35 cellular contexts compared by ENCODE assay signal in the genomic region with DNA sequence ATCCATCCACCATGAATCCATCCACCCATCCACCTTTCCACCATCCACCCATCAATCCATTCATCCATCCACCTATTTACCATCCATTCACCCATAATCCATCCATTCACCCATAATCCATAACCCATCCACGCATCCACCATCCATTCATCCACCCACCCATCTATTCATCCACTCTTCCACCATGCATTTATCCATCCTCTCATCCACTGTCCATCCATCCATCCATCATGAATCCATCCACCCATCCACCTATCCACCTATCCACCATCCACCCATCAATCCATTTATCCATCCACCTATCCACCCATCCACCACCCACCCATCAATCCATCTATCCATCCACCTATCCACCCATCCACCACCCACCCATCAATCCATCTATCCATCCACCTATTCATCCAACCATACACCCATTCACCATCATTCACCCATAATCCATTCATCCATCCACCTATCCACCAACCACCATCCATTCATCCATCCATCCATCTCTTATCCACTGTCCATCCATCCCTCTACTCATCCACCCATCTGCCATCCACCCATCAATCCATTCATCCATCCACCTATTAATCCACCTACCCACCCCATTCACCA.
A peak's percentile ranks its signal among the peaks of the same experiment; 100 is the strongest.
DNase-seq lines count a peak whose midpoint lies in the region; ATAC-seq, FAIRE-seq and TF ChIP-seq lines count a peak whose summit lies in the region.
"Had no signal": no experiment of that assay in that cellular context is flagged by ENCODE, and none has a peak within 500 bp of the region (broad histone marks: within the 10 kb centered on the region; RNA-seq: fewer than 3 reads in every experiment).

No MANE protein-coding gene starts in this region.

- dilution Hi-C loops in IMR-90 (cut with HindIII; ENCODE audit: low sequenced_read_pairs, unreplicated experiment), result no loop called here

- POLR2A ChIA-PET in HEK293 (lab: Yijun Ruan, JAX) (no interaction called here), IMR-90 (lab: Charles Lee; ENCODE audit: unreplicated experiment) (no interaction called here), H1 (lab: Charles Lee; ENCODE audit: partially characterized antibody) (no interaction called here)

- peak; percentile 26 for FAIRE-seq in HTR-8/SVneo (lab: Jason Lieb, UNC)
- FAIRE-seq in H1 (lab: Jason Lieb, UNC), result no peak
- FAIRE-seq: A204.1, A549, D721Med had no signal

- no peak overlapping the region for H3K27ac ChIP-seq in HEK293 (ENCODE audit: extremely low read depth, low read depth, low read length)
- H3K27ac ChIP-seq in IMR-90 (ENCODE audit: insufficient read depth, low read length), result no peak overlapping the region
- no peak overlapping the region for H3K27ac ChIP-seq in H1 (ENCODE audit: low read depth, low read length)
- H3K27ac ChIP-seq: 22Rv1; A549; BLaER1 treated with 17β-estradiol and CSF1 and Interleukin-3, amounts not matched to agents 10 nM and 100 nM; C4-2B had no signal

- no peaks in the 10 kb centered on the region for H3K79me2 ChIP-seq in H1 (ENCODE audit: control insufficient read depth in 1 of 2, insufficient read depth in 2 of 2, low read length in 2 of 2)

- no TSS peak for BruUV-seq in IMR-90 (replicated peaks; lab: Mats Ljungman, UMichigan)

- H3K27me3 ChIP-seq in IMR-90 (ENCODE audit: control insufficient read depth, insufficient read depth, low read length), result peaks cover 29% of the 10 kb centered on the region
- no peaks in the 10 kb centered on the region; a peak in 1 of 7 replicates for H3K27me3 ChIP-seq in H1 (replicated peaks in 1 of 4; ENCODE audit: control insufficient read depth in 3 of 4, extremely low read depth in 1 of 4, insufficient read depth in 3 of 4, low read length in 3 of 4)
- H3K27me3 ChIP-seq: BE2C; BLaER1; BLaER1 treated with 17β-estradiol and CSF1 and Interleukin-3, amounts not matched to agents 10 nM and 100 nM had no signal

- no peak overlapping the region for H4K8ac ChIP-seq in IMR-90 (ENCODE audit: low read depth in 2 of 2, low read length in 2 of 2)
- no peak overlapping the region for H4K8ac ChIP-seq in H1 (ENCODE audit: extremely low read depth, insufficient read depth, low read length)

- TF ChIP-seq POLR2A in IMR-90 (IDR thresholded peaks at IDR 0.05; ENCODE audit: low read depth, low read length), result no peak
- TF ChIP-seq POLR2A in H1 (IDR thresholded peaks at IDR 0.05; ENCODE audit: control extremely low read depth in 1 of 2, low read depth in 2 of 2, low read length in 2 of 2), result no peak

- H4K5ac ChIP-seq in IMR-90 (ENCODE audit: low read depth, low read length), result no peak overlapping the region
- H4K5ac ChIP-seq in H1 (ENCODE audit: insufficient read length, low read depth, low read length), result no peak overlapping the region

- no peaks in the 10 kb centered on the region for H3K79me1 ChIP-seq in IMR-90 (ENCODE audit: low read depth in 1 of 2, low read length in 2 of 2)
- no peaks in the 10 kb centered on the region for H3K79me1 ChIP-seq in H1 (ENCODE audit: low read depth, low read length)

- TF ChIP-seq EP300 in H1 (IDR thresholded peaks at IDR 0.05; ENCODE audit: borderline replicate concordance in 1 of 2, low read depth in 2 of 2, low read length in 2 of 2), result no peak

- H3K4me2 ChIP-seq in IMR-90 (ENCODE audit: low read depth, low read length) (no peak overlapping the region), H1 (ENCODE audit: insufficient read depth in 1 of 2, low read depth in 2 of 2, low read length in 2 of 2) (no peak overlapping the region)
- H3K4me2 ChIP-seq: A549 had no signal

- CTCF ChIA-PET in HEK293 (lab: Yijun Ruan, JAX), result no interaction called here
- CTCF ChIA-PET in IMR-90 (lab: Yijun Ruan, JAX), result no interaction called here
- CTCF ChIA-PET in H1 (lab: Charles Lee; ENCODE audit: partially characterized antibody), result interaction anchor here (0.7 kb wide), 1 partner anchor 22 kb away, joined by 3 read pairs; no protein-coding TSS in a partner anchor

- H3K56ac ChIP-seq in IMR-90 (ENCODE audit: extremely low read depth, insufficient read depth, low read length), result no peak overlapping the region
- peak overlapping the region; percentile 32 for H3K56ac ChIP-seq in H1 (replicated peaks; ENCODE audit: insufficient read length, low read depth, low read length)

- no peak for TF ChIP-seq CTCF in HEK293 (tag by site-specific recombination; IDR thresholded peaks at IDR 0.05)
- no peak for TF ChIP-seq CTCF in IMR-90 (conservative IDR thresholded peaks at IDR 0.05; ENCODE audit: low read depth, low read length)
- no peak for TF ChIP-seq CTCF in H1 (IDR thresholded peaks at IDR 0.05; ENCODE audit: control extremely low read depth in 1 of 3, insufficient read depth in 1 of 3, low read depth in 1 of 3, low read length in 3 of 3)

- H2AK9ac ChIP-seq in IMR-90 (replicated peaks; ENCODE audit: low read depth, low read length, poor library complexity), result no peak overlapping the region

- H3K18ac ChIP-seq in IMR-90 (ENCODE audit: low read depth, low read length) (no peak overlapping the region), H1 (ENCODE audit: extremely low read depth, low read length) (no peak overlapping the region)

- H2AFZ ChIP-seq in IMR-90 (replicated peaks; ENCODE audit: low read length, poor library complexity) (no peak overlapping the region), H1 (ENCODE audit: low read length) (no peak overlapping the region)

- H3K23ac ChIP-seq in IMR-90 (ENCODE audit: low read depth, low read length) (no peak overlapping the region), H1 (ENCODE audit: insufficient read length) (no peak overlapping the region)

- no peaks in the 10 kb centered on the region for H3K9me1 ChIP-seq in IMR-90 (ENCODE audit: insufficient read depth, low read length)

- H3K14ac ChIP-seq in IMR-90 (replicated peaks; ENCODE audit: low read depth, low read length) (no peak overlapping the region), H1 (ENCODE audit: insufficient read length) (no peak overlapping the region)

- H3K4me3 ChIP-seq in HEK293 (ENCODE audit: low read depth, low read length) (no peak overlapping the region), IMR-90 (ENCODE audit: insufficient read depth, low read depth, low read length) (no peak overlapping the region), H1 (ENCODE audit: extremely low read depth in 1 of 4, insufficient read depth in 2 of 4, low read depth in 3 of 4, low read length in 4 of 4) (no peak overlapping the region)
- H3K4me3 ChIP-seq: A549; BLaER1; BLaER1 treated with 17β-estradiol and CSF1 and Interleukin-3, amounts not matched to agents 10 nM and 100 nM had no signal

- peaks cover 17% of the 10 kb centered on the region; the same call in 1 of the 2 replicates for H3K23me2 ChIP-seq in H1 (ENCODE audit: low read depth, low read length)

- no peak for DNase-seq in HTR-8/SVneo (ENCODE audit: insufficient read length, low spot score)
- DNase-seq in IMR-90, result no peak
- no peak for DNase-seq in H1 (ENCODE audit: low read depth in 1 of 2, low spot score in 2 of 2)
- no peak for DNase-seq in NCI-H146 treated with DMSO at 0.1 percent for 48 hours (lab: John Stamatoyannopoulos, UW; ENCODE audit: unreplicated experiment)
- no peak for DNase-seq in NCI-H2171 (lab: John Stamatoyannopoulos, UW)
- DNase-seq: 8988T; ACHN; AML-193; BE2C; C1 segment of cervical spinal cord; Caco-2; Calu3; CD4-positive, alpha-beta memory T cell; CD4-positive, alpha-beta T cell; CD4-positive, CD25-positive, alpha-beta regulatory T cell; CD8-positive, alpha-beta memory T cell; CD8-positive, alpha-beta T cell; COR-L47; DMS 273 treated with DMSO at 0.1 percent for 48 hours; DMS153; DMS53; DMS79; DMS79 treated with DMSO at 0.1 percent for 48 hours; DND-41; EL had no signal

- no peaks in the 10 kb centered on the region for H3K9me3 ChIP-seq in HEK293 (ENCODE audit: control insufficient read depth, insufficient read depth, low read depth, low read length)
- H3K9me3 ChIP-seq in IMR-90 (ENCODE audit: control insufficient read depth, insufficient read depth, low read length), result peaks cover 1% of the 10 kb centered on the region; the same call in 1 of the 2 replicates
- H3K9me3 ChIP-seq in H1 (ENCODE audit: insufficient read depth in 2 of 2, low read depth in 1 of 2, low read length in 1 of 2), result peaks cover 0 to 6% of the 10 kb centered on the region in 2 experiments; a peak in 1 of 4 replicates
- H3K9me3 ChIP-seq: A549, BE2C, Caco-2 had no signal

- H2BK15ac ChIP-seq in IMR-90 (ENCODE audit: low read depth, low read length) (no peak overlapping the region), H1 (ENCODE audit: low read length) (no peak overlapping the region)

- H3K4ac ChIP-seq in IMR-90 (ENCODE audit: low read depth, low read length) (no peak overlapping the region), H1 (replicated peaks; ENCODE audit: insufficient read length, low read depth, low read length) (no peak overlapping the region)

- H3K36me3 ChIP-seq in HEK293 (ENCODE audit: control insufficient read depth in 2 of 2, insufficient read depth in 1 of 2, low read length in 2 of 2) (no peaks in the 10 kb centered on the region), IMR-90 (ENCODE audit: control insufficient read depth, insufficient read depth, low read length) (no peaks in the 10 kb centered on the region), H1 (ENCODE audit: control insufficient read depth in 2 of 4, insufficient read depth in 4 of 4, low read length in 3 of 4) (no peaks in the 10 kb centered on the region)
- H3K36me3 ChIP-seq: BE2C; BLaER1 treated with 17β-estradiol and CSF1 and Interleukin-3, amounts not matched to agents 10 nM and 100 nM had no signal

- no peak overlapping the region for H2BK12ac ChIP-seq in H1 (ENCODE audit: low read depth, low read length)

- no peak overlapping the region for H2AK5ac ChIP-seq in IMR-90 (ENCODE audit: low read depth, low read length)
- no peak overlapping the region for H2AK5ac ChIP-seq in H1 (ENCODE audit: low read depth, low read length)

- no peaks in the 10 kb centered on the region for H3K4me1 ChIP-seq in HEK293 (ENCODE audit: control insufficient read depth, insufficient read depth, low read length)
- H3K4me1 ChIP-seq in IMR-90 (ENCODE audit: control insufficient read depth, insufficient read depth, low read length), result no peaks in the 10 kb centered on the region
- H3K4me1 ChIP-seq in H1 (replicated peaks in 1 of 4; ENCODE audit: control insufficient read depth in 3 of 4, insufficient read depth in 4 of 4, low read length in 3 of 4), result no peaks in the 10 kb centered on the region
- H3K4me1 ChIP-seq: A549, BE2C, Caco-2 had no signal

- H4K20me1 ChIP-seq in IMR-90 (ENCODE audit: insufficient read depth, low read length) (no peaks in the 10 kb centered on the region), H1 (replicated peaks in 1 of 2; ENCODE audit: control insufficient read depth in 1 of 2, insufficient read depth in 2 of 2, low read length in 2 of 2) (peaks cover 0 to 5% of the 10 kb centered on the region in 2 experiments)
- H4K20me1 ChIP-seq: BLaER1; BLaER1 treated with 17β-estradiol and CSF1 and Interleukin-3, amounts not matched to agents 10 nM and 100 nM had no signal

- H4K91ac ChIP-seq in IMR-90 (ENCODE audit: insufficient read depth, low read depth, low read length), result no peak overlapping the region
- no peak overlapping the region for H4K91ac ChIP-seq in H1 (replicated peaks; ENCODE audit: insufficient read length, low read length)

- H2BK120ac ChIP-seq in IMR-90 (ENCODE audit: low read depth, low read length) (no peak overlapping the region), H1 (replicated peaks; ENCODE audit: low read depth, low read length) (no peak overlapping the region)

- no peak overlapping the region for H3K9ac ChIP-seq in IMR-90 (ENCODE audit: low read depth, low read length)
- no peak overlapping the region for H3K9ac ChIP-seq in H1 (replicated peaks in 1 of 4; ENCODE audit: extremely low read depth in 1 of 4, low read depth in 3 of 4, low read length in 3 of 4)
- H3K9ac ChIP-seq: BLaER1; BLaER1 treated with 17β-estradiol and CSF1 and Interleukin-3, amounts not matched to agents 10 nM and 100 nM had no signal

- H2BK5ac ChIP-seq in IMR-90 (ENCODE audit: low read depth, low read length, poor library complexity, severe bottlenecking) (peak overlapping the region; percentile 48), H1 (ENCODE audit: low read depth, low read length) (no peak overlapping the region)

- TF ChIP-seq RAD21 in IMR-90 (IDR thresholded peaks at IDR 0.05; ENCODE audit: low read length) (no peak), H1 (IDR thresholded peaks at IDR 0.05 in 1 of 2, conservative IDR thresholded peaks at IDR 0.05 in 1 of 2; ENCODE audit: low read depth in 2 of 2, low read length in 2 of 2) (no peak)

- no peak for ATAC-seq in IMR-90 (ENCODE audit: low read depth)
- ATAC-seq in esophagus mucosa, result no peak
- ATAC-seq in GM18520 (IDR thresholded peaks at IDR 0.05; ENCODE audit: unreplicated experiment), result no peak
- ATAC-seq: A549; CD8-positive, alpha-beta T cell had no signal

- H2BK20ac ChIP-seq in IMR-90 (ENCODE audit: low read depth, low read length) (no peak overlapping the region), H1 (ENCODE audit: low read length) (no peak overlapping the region)

- WGBS in IMR-90 (ENCODE audit: extremely low coverage in 2 of 2, insufficient read length in 1 of 2), 2 experiments, result 54 to 100% methylated on average over 1 of the region's 1 CpG
- 85 to 100% methylated on average over 1 of the region's 1 CpG for WGBS in H1 (ENCODE audit: extremely low coverage in 1 of 2, insufficient coverage in 1 of 2, insufficient read length in 1 of 2, insufficient replicate concordance in 2 of 2, low coverage in 1 of 2, low lambda C conversion rate in 2 of 2, missing lambda C conversion rate in 1 of 2), 2 experiments

- intact Hi-C loops in IMR-90 (cut with micrococcal nuclease), result no loop called here

- in situ Hi-C loops in IMR-90 (cut with MboI; ENCODE audit: low sequenced_read_pairs), result no loop called here
